In genomic region chr2:108909275-108909823, GRCh38 we compare ENCODE assay signal across 22 cellular contexts.
A peak's percentile ranks its signal among the peaks of the same experiment; 100 is the strongest.
DNase-seq lines count a peak whose midpoint lies in the region; ATAC-seq and TF ChIP-seq lines count a peak whose summit lies in the region.
"Had no signal": no experiment of that assay in that cellular context is flagged by ENCODE, and none has a peak within 500 bp of the region (broad histone marks: within the 10 kb centered on the region; RNA-seq: fewer than 3 reads in every experiment).

No MANE protein-coding gene starts in this region.

- H2BK12ac ChIP-seq in mesenchymal stem cell (ENCODE audit: low read length in 2 of 2), result no peak overlapping the region

- DNase-seq in activated CD4-positive, CD25-positive, alpha-beta regulatory T cell treated with anti-CD3 and anti-CD28 coated beads, Interleukin-2, amount 50 U/mL, for 72 hours, result peak; percentile 21
- DNase-seq in D341Med (ENCODE audit: low spot score) (peak; percentile 14), esophagus muscularis mucosa (ENCODE audit: extremely low spot score) (peak; percentile 75), spleen (peak; percentile 51), cerebellar cortex (ENCODE audit: low spot score) (no peak), mesenchymal stem cell (no peak)
- DNase-seq: 8988T; BE2C; CD4-positive, CD25-positive, alpha-beta regulatory T cell; COR-L47; GDM1; GOT3; NCI-H1105 treated with DMSO at 0.1 percent for 48 hours; NCI-H1694 treated with DMSO at 0.1 percent for 48 hours; NCI-H2227 treated with DMSO at 0.1 percent for 48 hours; NCI-H510A treated with DMSO at 0.1 percent for 48 hours; NCI-H774; OCI-M1; SHP77 had no signal

- no peaks in the 10 kb centered on the region for H3K27me3 ChIP-seq in esophagus muscularis mucosa
- H3K27me3 ChIP-seq in spleen (replicated peaks in 1 of 7), result peaks cover 0 to 4% (median 0%) of the 10 kb centered on the region in 7 donors
- peaks cover 44 to 64% of the 10 kb centered on the region in 2 experiments for H3K27me3 ChIP-seq in mesenchymal stem cell (ENCODE audit: control insufficient read depth in 1 of 2, insufficient read depth in 1 of 2, low read length in 2 of 2)
- H3K27me3 ChIP-seq: BE2C had no signal

- H2BK5ac ChIP-seq in mesenchymal stem cell (ENCODE audit: low read depth, low read length, poor library complexity, severe bottlenecking), result no peak overlapping the region

- no peak overlapping the region for H3K14ac ChIP-seq in mesenchymal stem cell (ENCODE audit: low read length in 2 of 2)

- H3K4me1 ChIP-seq in esophagus muscularis mucosa (peaks cover 5 to 8% (median 7%) of the 10 kb centered on the region in 4 donors), spleen (no peaks in the 10 kb centered on the region), mesenchymal stem cell (ENCODE audit: control insufficient read depth, insufficient read depth, low read depth, low read length) (no peaks in the 10 kb centered on the region)
- H3K4me1 ChIP-seq: BE2C had no signal

- no peak overlapping the region for H3K18ac ChIP-seq in mesenchymal stem cell (ENCODE audit: low read depth in 1 of 2, low read length in 2 of 2)

- TF ChIP-seq EP300 in esophagus muscularis mucosa (IDR thresholded peaks at IDR 0.05), result no peak

- intact Hi-C loops in esophagus muscularis mucosa (cut with DNase I), result no loop called here
- intact Hi-C loops in spleen (cut with DNase I; ENCODE audit: low total_unique reads), result no loop called here

- H3K79me1 ChIP-seq in mesenchymal stem cell (replicated peaks; ENCODE audit: low read length, poor library complexity, severe bottlenecking), result no peaks in the 10 kb centered on the region

- H3K4ac ChIP-seq in mesenchymal stem cell (ENCODE audit: low read depth in 1 of 2, low read length in 2 of 2), result no peak overlapping the region

- H3K4me2 ChIP-seq in mesenchymal stem cell (ENCODE audit: low read length, poor library complexity, severe bottlenecking), result no peak overlapping the region

- H2BK15ac ChIP-seq in mesenchymal stem cell (ENCODE audit: low read depth, poor library complexity, severe bottlenecking), result no peak overlapping the region

- no peak overlapping the region for H3K27ac ChIP-seq in esophagus muscularis mucosa (replicated peaks in 1 of 4)
- no peak overlapping the region for H3K27ac ChIP-seq in spleen
- H3K27ac ChIP-seq in mesenchymal stem cell (ENCODE audit: low read length, poor library complexity, severe bottlenecking), result no peak overlapping the region

- H3K9ac ChIP-seq in mesenchymal stem cell (ENCODE audit: low read length), result no peak overlapping the region

- H4K91ac ChIP-seq in mesenchymal stem cell (ENCODE audit: low read length), result no peak overlapping the region

- no peak for ATAC-seq in activated CD4-positive, CD25-positive, alpha-beta regulatory T cell treated with anti-CD3 and anti-CD28 coated beads, Interleukin-2, amount 50 U/mL, for 24 hours
- ATAC-seq in GM21423 (IDR thresholded peaks at IDR 0.05; ENCODE audit: unreplicated experiment), result no peak
- ATAC-seq: K562 had no signal

- TF ChIP-seq CTCF in esophagus muscularis mucosa (IDR thresholded peaks at IDR 0.05) (no peak), spleen (IDR thresholded peaks at IDR 0.05 in 8 of 11, conservative IDR thresholded peaks at IDR 0.05 in 3 of 11) (no peak)

- no peak overlapping the region for H2AK5ac ChIP-seq in mesenchymal stem cell (ENCODE audit: low read length, severe bottlenecking)

- H4K8ac ChIP-seq in mesenchymal stem cell (ENCODE audit: low read length), result no peak overlapping the region

- TF ChIP-seq POLR2A in esophagus muscularis mucosa (IDR thresholded peaks at IDR 0.05; ENCODE audit: low read depth) (no peak), spleen (IDR thresholded peaks at IDR 0.05) (no peak)

- no peak overlapping the region for H3K23ac ChIP-seq in mesenchymal stem cell (ENCODE audit: low read length in 2 of 2)

- WGBS in esophagus muscularis mucosa, result 86% methylated on average over 9 of the region's 9 CpGs
- 70 to 91% (median 78%) methylated on average over 9 of the region's 9 CpGs for WGBS in spleen, 5 donors
- 76% methylated on average over 9 of the region's 9 CpGs for WGBS in mesenchymal stem cell

- H3K36me3 ChIP-seq in esophagus muscularis mucosa (no peaks in the 10 kb centered on the region), spleen (no peaks in the 10 kb centered on the region), mesenchymal stem cell (ENCODE audit: control insufficient read depth in 1 of 2, insufficient read depth in 2 of 2, low read depth in 1 of 2, low read length in 2 of 2) (no peaks in the 10 kb centered on the region)
- H3K36me3 ChIP-seq: BE2C had no signal

- H2BK120ac ChIP-seq in mesenchymal stem cell (ENCODE audit: low read depth, low read length), result no peak overlapping the region

- no peaks in the 10 kb centered on the region for H3K9me3 ChIP-seq in esophagus muscularis mucosa
- H3K9me3 ChIP-seq in spleen, result no peaks in the 10 kb centered on the region
- no peaks in the 10 kb centered on the region for H3K9me3 ChIP-seq in mesenchymal stem cell (ENCODE audit: control insufficient read depth, low read length)
- H3K9me3 ChIP-seq: BE2C had no signal

- H2AFZ ChIP-seq in mesenchymal stem cell (ENCODE audit: low read depth, low read length), result no peak overlapping the region

- H3K4me3 ChIP-seq in esophagus muscularis mucosa, result no peak overlapping the region
- H3K4me3 ChIP-seq in spleen, result no peak overlapping the region
- H3K4me3 ChIP-seq in mesenchymal stem cell (ENCODE audit: insufficient read depth in 1 of 2, low read depth in 1 of 2, low read length in 2 of 2), result no peak overlapping the region
- H3K4me3 ChIP-seq: K562 had no signal

Comparison
In these comparisons a context has a peak if more than half of its experiments do, and no peak if none do; other contexts are left out.
1. DNase-seq: peak in activated CD4-positive, CD25-positive, alpha-beta regulatory T cell treated with anti-CD3 and anti-CD28 coated beads, Interleukin-2, amount 50 U/mL, for 72 hours (single experiment), D341Med (single experiment), esophagus muscularis mucosa (single experiment) and spleen (single experiment); none in cerebellar cortex (single experiment) and mesenchymal stem cell (single experiment).